ENCODE assay signal across 1 cellular context in the genomic region with DNA sequence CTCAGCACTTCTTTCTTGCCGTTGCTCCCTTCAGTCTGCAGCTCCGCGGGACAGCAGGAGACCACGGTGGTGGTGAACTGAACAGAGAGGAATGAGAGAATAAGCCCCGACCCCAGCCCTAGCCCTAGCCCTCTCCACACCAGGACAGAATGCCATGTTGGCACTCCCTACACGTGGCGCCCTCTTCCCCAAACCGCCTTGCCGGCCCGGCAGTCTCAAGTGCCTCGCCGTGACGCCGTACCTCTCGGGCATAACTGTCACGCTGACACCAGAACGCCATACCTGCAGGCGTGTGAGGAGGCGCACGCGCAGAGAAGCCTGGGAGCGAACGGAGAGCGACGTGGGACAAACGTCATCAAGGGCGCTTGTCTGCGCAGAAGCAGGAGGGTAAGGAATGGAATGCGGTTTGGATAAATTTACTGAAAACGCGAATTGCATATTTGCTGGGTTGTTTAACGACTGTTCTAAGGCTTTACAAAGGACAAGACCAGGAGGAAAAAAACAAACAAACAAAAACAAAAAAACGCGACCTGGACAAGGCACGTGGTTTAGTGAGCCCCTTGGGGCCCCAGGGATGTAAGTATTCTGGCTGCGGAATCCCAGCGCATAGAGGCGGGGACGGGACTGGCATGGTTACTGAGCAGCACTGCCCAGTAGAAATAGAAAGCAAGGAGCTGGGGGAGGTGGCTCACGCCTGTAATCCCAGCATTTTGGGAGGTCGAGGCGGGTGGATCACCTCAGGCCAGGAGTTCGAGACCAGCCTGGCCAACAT.
TF ChIP-seq lines count a peak whose summit lies in the region.

A gene with protein sequence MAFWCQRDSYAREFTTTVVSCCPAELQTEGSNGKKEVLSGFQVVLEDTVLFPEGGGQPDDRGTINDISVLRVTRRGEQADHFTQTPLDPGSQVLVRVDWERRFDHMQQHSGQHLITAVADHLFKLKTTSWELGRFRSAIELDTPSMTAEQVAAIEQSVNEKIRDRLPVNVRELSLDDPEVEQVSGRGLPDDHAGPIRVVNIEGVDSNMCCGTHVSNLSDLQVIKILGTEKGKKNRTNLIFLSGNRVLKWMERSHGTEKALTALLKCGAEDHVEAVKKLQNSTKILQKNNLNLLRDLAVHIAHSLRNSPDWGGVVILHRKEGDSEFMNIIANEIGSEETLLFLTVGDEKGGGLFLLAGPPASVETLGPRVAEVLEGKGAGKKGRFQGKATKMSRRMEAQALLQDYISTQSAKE (minus strand): TSS at position 294 of the 772 bp plus-strand sequence. CDS start 14 bp downstream, at position 280.

TF ChIP-seq in A549, 52 proteins besides CTCF, POLR2A, EP300 and RAD21 (continued from another document):
- TF ChIP-seq HEYL (CRISPR knock-in tag; IDR thresholded peaks at IDR 0.05) (no peak), JUNB (IDR thresholded peaks at IDR 0.05) (no peak), EHMT2 (IDR thresholded peaks at IDR 0.05; ENCODE audit: low read depth) (no peak), RNF2 (IDR thresholded peaks at IDR 0.05; ENCODE audit: borderline replicate concordance, low read depth) (no peak), RFX5 (IDR thresholded peaks at IDR 0.05) (0 out of 2 replicates have a peak, but pooled peaks have one; percentile 26), PHF8 (IDR thresholded peaks at IDR 0.05; ENCODE audit: borderline replicate concordance, low read depth) (peak; percentile 84), FOSL2 (IDR thresholded peaks at IDR 0.05) (no peak), FOSL2 (CRISPR knock-in tag; IDR thresholded peaks at IDR 0.05) (peak; percentile 26), HOXA7 (CRISPR knock-in tag; IDR thresholded peaks at IDR 0.05) (no peak), NPAS2 (CRISPR knock-in tag; IDR thresholded peaks at IDR 0.05; ENCODE audit: borderline replicate concordance) (no peak), HOXB5 (CRISPR knock-in tag; IDR thresholded peaks at IDR 0.05) (no peak), KDM5A (IDR thresholded peaks at IDR 0.05) (peak; percentile 90), POLR2AphosphoS2 (conservative IDR thresholded peaks at IDR 0.05; ENCODE audit: low read length) (no peak), CEBPB (IDR thresholded peaks at IDR 0.05) (peak in 1 of 2 experiments; percentile 2; a peak in 1 of 4 replicates), ESRRA (IDR thresholded peaks at IDR 0.05; ENCODE audit: borderline replicate concordance, low read length) (no peak), NR3C1 (IDR thresholded peaks at IDR 0.05) (no peak), TP53 (CRISPR knock-in tag; IDR thresholded peaks at IDR 0.05) (no peak), ZSCAN20 (CRISPR knock-in tag; IDR thresholded peaks at IDR 0.05) (no peak), FOXS1 (CRISPR knock-in tag; IDR thresholded peaks at IDR 0.05) (no peak), GATA3 (IDR thresholded peaks at IDR 0.05; ENCODE audit: borderline replicate concordance) (no peak), ELK1 (IDR thresholded peaks at IDR 0.05; ENCODE audit: low read depth, low read length) (no peak), BCL3 (IDR thresholded peaks at IDR 0.05) (peak; percentile 80; the same call in 1 of the 3 replicates), CBX2 (IDR thresholded peaks at IDR 0.05; ENCODE audit: borderline replicate concordance, low read depth) (no peak), CBX8 (IDR thresholded peaks at IDR 0.05) (no peak), BHLHE40 (IDR thresholded peaks at IDR 0.05; ENCODE audit: low read depth, low read length) (no peak), MAZ (IDR thresholded peaks at IDR 0.05; ENCODE audit: borderline replicate concordance, low read depth, low read length) (no peak), MYC (IDR thresholded peaks at IDR 0.05; ENCODE audit: borderline replicate concordance, low read length) (no peak; the same call in 1 of the 2 replicates), NFE2L2 (conservative IDR thresholded peaks at IDR 0.05; ENCODE audit: low read length) (no peak), MAX (IDR thresholded peaks at IDR 0.05) (peak; percentile 98)
- TF ChIP-seq, protein P1, sequence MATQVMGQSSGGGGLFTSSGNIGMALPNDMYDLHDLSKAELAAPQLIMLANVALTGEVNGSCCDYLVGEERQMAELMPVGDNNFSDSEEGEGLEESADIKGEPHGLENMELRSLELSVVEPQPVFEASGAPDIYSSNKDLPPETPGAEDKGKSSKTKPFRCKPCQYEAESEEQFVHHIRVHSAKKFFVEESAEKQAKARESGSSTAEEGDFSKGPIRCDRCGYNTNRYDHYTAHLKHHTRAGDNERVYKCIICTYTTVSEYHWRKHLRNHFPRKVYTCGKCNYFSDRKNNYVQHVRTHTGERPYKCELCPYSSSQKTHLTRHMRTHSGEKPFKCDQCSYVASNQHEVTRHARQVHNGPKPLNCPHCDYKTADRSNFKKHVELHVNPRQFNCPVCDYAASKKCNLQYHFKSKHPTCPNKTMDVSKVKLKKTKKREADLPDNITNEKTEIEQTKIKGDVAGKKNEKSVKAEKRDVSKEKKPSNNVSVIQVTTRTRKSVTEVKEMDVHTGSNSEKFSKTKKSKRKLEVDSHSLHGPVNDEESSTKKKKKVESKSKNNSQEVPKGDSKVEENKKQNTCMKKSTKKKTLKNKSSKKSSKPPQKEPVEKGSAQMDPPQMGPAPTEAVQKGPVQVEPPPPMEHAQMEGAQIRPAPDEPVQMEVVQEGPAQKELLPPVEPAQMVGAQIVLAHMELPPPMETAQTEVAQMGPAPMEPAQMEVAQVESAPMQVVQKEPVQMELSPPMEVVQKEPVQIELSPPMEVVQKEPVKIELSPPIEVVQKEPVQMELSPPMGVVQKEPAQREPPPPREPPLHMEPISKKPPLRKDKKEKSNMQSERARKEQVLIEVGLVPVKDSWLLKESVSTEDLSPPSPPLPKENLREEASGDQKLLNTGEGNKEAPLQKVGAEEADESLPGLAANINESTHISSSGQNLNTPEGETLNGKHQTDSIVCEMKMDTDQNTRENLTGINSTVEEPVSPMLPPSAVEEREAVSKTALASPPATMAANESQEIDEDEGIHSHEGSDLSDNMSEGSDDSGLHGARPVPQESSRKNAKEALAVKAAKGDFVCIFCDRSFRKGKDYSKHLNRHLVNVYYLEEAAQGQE (IDR thresholded peaks at IDR 0.05), result peak; percentile 30; the same call in 1 of the 2 replicates
- TF ChIP-seq, protein P2, sequence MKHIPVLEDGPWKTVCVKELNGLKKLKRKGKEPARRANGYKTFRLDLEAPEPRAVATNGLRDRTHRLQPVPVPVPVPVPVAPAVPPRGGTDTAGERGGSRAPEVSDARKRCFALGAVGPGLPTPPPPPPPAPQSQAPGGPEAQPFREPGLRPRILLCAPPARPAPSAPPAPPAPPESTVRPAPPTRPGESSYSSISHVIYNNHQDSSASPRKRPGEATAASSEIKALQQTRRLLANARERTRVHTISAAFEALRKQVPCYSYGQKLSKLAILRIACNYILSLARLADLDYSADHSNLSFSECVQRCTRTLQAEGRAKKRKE (CRISPR knock-in tag; IDR thresholded peaks at IDR 0.05; ENCODE audit: low read depth), result no peak
TF ChIP-seq in A549: peak in this region for 14.
